In the genomic region with DNA sequence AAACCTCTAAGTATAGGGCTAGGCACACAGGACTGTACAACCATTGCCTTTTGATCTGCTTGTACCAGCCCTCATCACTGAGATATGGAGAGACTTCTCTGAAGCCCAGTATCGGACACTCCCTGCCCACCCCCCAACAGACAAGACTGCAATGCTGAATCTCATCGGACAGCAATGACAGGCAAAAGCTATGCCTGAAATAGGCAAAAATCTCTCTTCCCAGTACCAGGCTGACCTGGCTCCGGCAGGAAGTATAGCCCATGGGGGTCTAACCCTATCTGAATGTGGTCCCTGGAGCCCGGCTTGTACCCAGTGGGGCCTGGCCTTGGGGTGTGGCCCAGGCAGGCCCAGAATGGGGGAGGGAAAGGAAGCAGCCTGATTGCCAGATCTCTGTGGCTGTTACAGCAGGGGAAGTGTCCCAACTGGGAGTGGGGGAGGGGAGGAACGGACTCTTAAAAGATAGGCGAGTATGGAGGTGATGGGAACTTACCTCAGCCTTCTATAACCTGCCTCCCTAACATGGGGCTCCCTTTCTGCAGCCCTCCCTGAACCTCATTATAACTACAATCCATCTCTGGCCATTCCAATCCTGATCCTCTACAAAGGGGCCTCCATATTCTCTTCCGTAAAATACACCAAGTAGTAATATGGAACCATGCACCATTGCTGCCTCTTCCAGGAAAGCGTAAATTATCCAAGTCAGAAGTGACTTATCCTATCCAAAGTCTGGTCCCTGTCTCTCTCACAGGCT, we compare ENCODE assay signal across 10 cellular contexts. TPM values are rescaled to one million over a fixed set of nuclear protein-coding genes. Genes with fewer than 3 reads are reported as not detected.
A peak's percentile ranks its signal among the peaks of the same experiment; 100 is the strongest.
DNase-seq lines count a peak whose midpoint lies in the region; ATAC-seq and TF ChIP-seq lines count a peak whose summit lies in the region.
"Had no signal": no experiment of that assay in that cellular context is flagged by ENCODE, and none has a peak within 500 bp of the region (broad histone marks: within the 10 kb centered on the region; RNA-seq: fewer than 3 reads in every experiment).

No MANE protein-coding gene starts in this region.

- H3K9me3 Mint-ChIP-seq in activated naive CD4-positive, alpha-beta T cell treated with anti-CD3 and anti-CD28 coated beads, Interleukin-2, amount 10 ng/mL, durations not matched to agents 7 days and 5 days, result no peaks in the 10 kb centered on the region

- H3K27ac Mint-ChIP-seq in activated naive CD4-positive, alpha-beta T cell treated with anti-CD3 and anti-CD28 coated beads, Interleukin-2, amount 10 ng/mL, durations not matched to agents 7 days and 5 days, result peak overlapping the region; percentile 74

- no peaks in the 10 kb centered on the region for H3K27me3 Mint-ChIP-seq in activated naive CD4-positive, alpha-beta T cell treated with anti-CD3 and anti-CD28 coated beads, Interleukin-2, amount 10 ng/mL, durations not matched to agents 7 days and 5 days

- H3K36me3 Mint-ChIP-seq in activated naive CD4-positive, alpha-beta T cell treated with anti-CD3 and anti-CD28 coated beads, Interleukin-2, amount 10 ng/mL, durations not matched to agents 7 days and 5 days, result peaks cover 72% of the 10 kb centered on the region

- H3K27me3 ChIP-seq in adrenal gland (no peaks in the 10 kb centered on the region), lower lobe of right lung (ENCODE audit: low read depth) (no peaks in the 10 kb centered on the region), vagina (no peaks in the 10 kb centered on the region)

- H3K36me3 ChIP-seq in adrenal gland (replicated peaks in 1 of 2), result no peaks in the 10 kb centered on the region
- H3K36me3 ChIP-seq in lower lobe of right lung, result peaks cover 17% of the 10 kb centered on the region
- no peaks in the 10 kb centered on the region for H3K36me3 ChIP-seq in vagina

- intact Hi-C loops in adrenal gland (cut with DNase I), result no loop called here
- intact Hi-C loops in lower lobe of right lung (cut with DNase I), result no loop called here
- intact Hi-C loops in vagina (cut with DNase I), result no loop called here

- H3K9me3 ChIP-seq in adrenal gland (replicated peaks in 1 of 3) (no peaks in the 10 kb centered on the region), lower lobe of right lung (no peaks in the 10 kb centered on the region), vagina (no peaks in the 10 kb centered on the region)

- peaks cover 83% of the 10 kb centered on the region for H3K4me1 Mint-ChIP-seq in activated naive CD4-positive, alpha-beta T cell treated with anti-CD3 and anti-CD28 coated beads, Interleukin-2, amount 10 ng/mL, durations not matched to agents 7 days and 5 days

- peak; percentile 33 for DNase-seq in activated naive CD4-positive, alpha-beta T cell treated with anti-CD3 and anti-CD28 coated beads, Interleukin-2, amount 10 ng/mL, durations not matched to agents 7 days and 5 days
- DNase-seq in activated naive CD4-positive, alpha-beta T cell treated with anti-CD3 and anti-CD28 coated beads, Interleukin-2, amount 50 U/mL, for 16 hours, result no peak
- DNase-seq in adrenal gland, result peak in 6 of 7 donors; percentile 42 to 72 (median 54)
- peak; percentile 79 for DNase-seq in lower lobe of right lung
- no peak for DNase-seq in vagina (ENCODE audit: extremely low spot score in 2 of 2)
- no peak for DNase-seq in NCI-H146 (lab: John Stamatoyannopoulos, UW)
- DNase-seq in dedifferentiated amniotic fluid mesenchymal stem cell (ENCODE audit: extremely low spot score), result no peak
- DNase-seq: stimulated activated CD4-positive, alpha-beta T cell treated with anti-CD3 and anti-CD28 coated beads, Interleukin-4, amount 100 ng/mL, for 4 hours had no signal

- H3K4me3 Mint-ChIP-seq in activated naive CD4-positive, alpha-beta T cell treated with anti-CD3 and anti-CD28 coated beads, Interleukin-2, amount 10 ng/mL, durations not matched to agents 7 days and 5 days, result peak overlapping the region; percentile 88

- H3K4me1 ChIP-seq in adrenal gland (replicated peaks in 1 of 2) (peaks cover 31 to 75% of the 10 kb centered on the region in 2 donors), lower lobe of right lung (peaks cover 95% of the 10 kb centered on the region), vagina (peaks cover 69% of the 10 kb centered on the region)

- no peak overlapping the region for H3K4me3 ChIP-seq in adrenal gland
- no peak overlapping the region for H3K4me3 ChIP-seq in lower lobe of right lung
- H3K4me3 ChIP-seq in vagina, result no peak overlapping the region

- TF ChIP-seq POLR2A in adrenal gland (IDR thresholded peaks at IDR 0.05), result no peak
- TF ChIP-seq POLR2A in vagina (IDR thresholded peaks at IDR 0.05), result no peak

- 60 to 70% (median 67%) methylated on average over 7 to 8 of the region's 8 CpGs for WGBS in adrenal gland, 4 donors

- CTCF ChIA-PET in activated naive CD4-positive, alpha-beta T cell treated with anti-CD3 and anti-CD28 coated beads, Interleukin-2, amount 10 ng/mL, durations not matched to agents 7 days and 5 days (lab: Charles Lee), result interaction anchor here (0.6 to 12.4 kb wide), 7 partner anchors 9 to 238 kb away, joined by 3 to 179 read pairs (median 7); a partner anchor contains a TSS

- peak overlapping the region in 3 of 5 donors; percentile 13 to 64 (median 57) for H3K27ac ChIP-seq in adrenal gland
- H3K27ac ChIP-seq in lower lobe of right lung, result peak overlapping the region; percentile 66
- peak overlapping the region; percentile 9 for H3K27ac ChIP-seq in vagina

- no peak for TF ChIP-seq CTCF in adrenal gland (IDR thresholded peaks at IDR 0.05)
- TF ChIP-seq CTCF in lower lobe of right lung (IDR thresholded peaks at IDR 0.05), result no peak
- TF ChIP-seq CTCF in vagina (IDR thresholded peaks at IDR 0.05), result no peak

- peak; percentile 28 to 53 for ATAC-seq in lower lobe of right lung
- no peak for ATAC-seq in GM21529 (IDR thresholded peaks at IDR 0.05; ENCODE audit: unreplicated experiment)
- ATAC-seq: Panc1 had no signal

RNA-seq across cellular contexts. Expression of a gene that starts 6.2 kb away (rescaled TPM):
- 10 to 100 TPM; 31.3 to 91.2 (median 54.5) TPM for total RNA-seq in adrenal gland
- 10 to 100 TPM; 28.7 to 49.4 (median 38.4) TPM for polyA plus RNA-seq in adrenal gland
- total RNA-seq in lower lobe of right lung, result 86.5 TPM
- total RNA-seq in vagina, result 107 TPM

RNA-seq across cellular contexts. Expression of a gene that starts 20.9 kb away (rescaled TPM):
- total RNA-seq in adrenal gland, result 10 to 100 TPM; 22.2 to 44.1 (median 36.4) TPM
- 10 to 100 TPM; 13.4 to 23.0 (median 17.2) TPM for polyA plus RNA-seq in adrenal gland
- total RNA-seq in lower lobe of right lung, result 59.5 TPM
- 68.8 TPM for total RNA-seq in vagina

RNA-seq across cellular contexts. Expression of a gene that starts 26.2 kb away (rescaled TPM):
- total RNA-seq in adrenal gland, result 10 to 100 TPM in 7 of 8 donors, 1 to 10 TPM in 1; 4.6 to 32.5 (median 19.9) TPM
- polyA plus RNA-seq in adrenal gland, result 10 to 100 TPM; 17.2 to 44.0 (median 21.9) TPM
- 23.8 TPM for total RNA-seq in lower lobe of right lung
- total RNA-seq in vagina, result 19.6 TPM

RNA-seq across cellular contexts. Expression of a gene that starts 37.2 kb away (rescaled TPM):
- total RNA-seq in adrenal gland (100 to 1,000 TPM in 2 of 8 donors, 10 to 100 TPM in 6; 49.7 to 226 (median 56.9) TPM), lower lobe of right lung (62.3 TPM), vagina (110 TPM)
- 10 to 100 TPM; 14.6 to 58.9 (median 28.5) TPM for polyA plus RNA-seq in adrenal gland

Comparison
In these comparisons a context has a peak if more than half of its experiments do, and no peak if none do; other contexts are left out.
1. DNase-seq: peak in activated naive CD4-positive, alpha-beta T cell treated with anti-CD3 and anti-CD28 coated beads, Interleukin-2, amount 10 ng/mL, durations not matched to agents 7 days and 5 days (single experiment), adrenal gland (6 of 7) and lower lobe of right lung (single experiment); none in activated naive CD4-positive, alpha-beta T cell treated with anti-CD3 and anti-CD28 coated beads, Interleukin-2, amount 50 U/mL, for 16 hours (single experiment), vagina (0 of 2), NCI-H146 (single experiment) and dedifferentiated amniotic fluid mesenchymal stem cell (single experiment).
2. H3K27ac ChIP-seq: peak in every context shown above with its lines; median percentile 66 in lower lobe of right lung; 57 in adrenal gland; 9 in vagina.